In genomic region chr7:113610572-113610971, GRCh38 we compare ENCODE assay signal across 34 cellular contexts.
"Had no signal": no experiment of that assay in that cellular context is flagged by ENCODE, and none has a peak within 500 bp of the region (broad histone marks: within the 10 kb centered on the region; RNA-seq: fewer than 3 reads in every experiment).

No MANE protein-coding gene starts in this region.

- H3K4me3 ChIP-seq: adrenal gland, ascending aorta, body of pancreas, breast epithelium, cardiac muscle cell had no signal

- H3K27me3 ChIP-seq: adrenal gland, ascending aorta, body of pancreas, brain microvascular endothelial cell, breast epithelium, cardiac muscle cell had no signal

- H3K9me3 ChIP-seq: adrenal gland, ascending aorta, body of pancreas, breast epithelium had no signal

- H3K4me1 ChIP-seq: adrenal gland, ascending aorta, breast epithelium had no signal

- H3K27ac ChIP-seq: adrenal gland, ascending aorta, body of pancreas, brain microvascular endothelial cell, breast epithelium, cardiac muscle cell had no signal

- H3K36me3 ChIP-seq: adrenal gland, ascending aorta, brain microvascular endothelial cell, breast epithelium, cardiac muscle cell had no signal

- FAIRE-seq: astrocyte, bronchial epithelial cell had no signal

- ATAC-seq: activated naive CD4-positive, alpha-beta T cell treated with anti-CD3 and anti-CD28 coated beads, Interleukin-2, amount 50 U/mL, for 72 hours; activated naive CD8-positive, alpha-beta T cell treated with anti-CD3 and anti-CD28 coated beads, Interleukin-2, amount 50 U/mL, for 24 hours; activated T-cell treated with anti-CD3 and anti-CD28 coated beads, Interleukin-2, amount 50 U/mL, for 4 hours; activated T-cell treated with anti-CD3 and anti-CD28 coated beads, Interleukin-2, amount 50 U/mL, for 72 hours; activated T-helper 17 cell treated with anti-CD3 and anti-CD28 coated beads, Interleukin-2, amount 50 U/mL, for 72 hours; body of pancreas had no signal

- DNase-seq: activated effector memory CD4-positive, alpha-beta T cell treated with anti-CD3 and anti-CD28 coated beads, Interleukin-2, amount 50 U/mL, for 16 hours; activated effector memory CD4-positive, alpha-beta T cell treated with Interleukin-2 at 50 U/mL for 16 hours; activated gamma-delta T cell; activated gamma-delta T cell treated with Interleukin-2 at 50 U/mL for 16 hours; activated naive CD4-positive, alpha-beta T cell; activated naive CD4-positive, alpha-beta T cell treated with anti-CD3 and anti-CD28 coated beads for 36 hours; activated naive CD4-positive, alpha-beta T cell treated with anti-CD3 and anti-CD28 coated beads, Interleukin-2, amount 10 ng/mL, durations not matched to agents 7 days and 5 days; activated naive CD4-positive, alpha-beta T cell treated with anti-CD3 and anti-CD28 coated beads, Interleukin-2, amount 50 U/mL, for 16 hours; activated naive CD4-positive, alpha-beta T cell treated with Interleukin-2 at 50 U/mL for 16 hours; activated naive CD8-positive, alpha-beta T cell treated with anti-CD3 and anti-CD28 coated beads for 36 hours; activated naive CD8-positive, alpha-beta T cell treated with anti-CD3 and anti-CD28 coated beads, Interleukin-2, amount 10 ng/mL, durations not matched to agents 7 days and 5 days; activated naive CD8-positive, alpha-beta T cell treated with anti-CD3 and anti-CD28 coated beads, Interleukin-2, amount 50 U/mL, for 24 hours; activated T-cell treated with anti-CD3 and anti-CD28 coated beads, Interleukin-2, amount 50 U/mL, for 1 hour; activated T-cell treated with anti-CD3 and anti-CD28 coated beads, Interleukin-2, amount 50 U/mL, for 24 hours; activated T-cell treated with anti-CD3 and anti-CD28 coated beads, Interleukin-2, amount 50 U/mL, for 4 hours; activated T-cell treated with anti-CD3 and anti-CD28 coated beads, Interleukin-2, amount 50 U/mL, for 48 hours; activated T-cell treated with anti-CD3 and anti-CD28 coated beads, Interleukin-2, amount 50 U/mL, for 72 hours; adrenal gland; amniotic stem cell; amygdala; anterior cingulate cortex; aorta; body of pancreas; brain microvascular endothelial cell; caudate nucleus; central memory CD4-positive, alpha-beta T cell; cerebellar nuclear complex had no signal
